In the genomic region with DNA sequence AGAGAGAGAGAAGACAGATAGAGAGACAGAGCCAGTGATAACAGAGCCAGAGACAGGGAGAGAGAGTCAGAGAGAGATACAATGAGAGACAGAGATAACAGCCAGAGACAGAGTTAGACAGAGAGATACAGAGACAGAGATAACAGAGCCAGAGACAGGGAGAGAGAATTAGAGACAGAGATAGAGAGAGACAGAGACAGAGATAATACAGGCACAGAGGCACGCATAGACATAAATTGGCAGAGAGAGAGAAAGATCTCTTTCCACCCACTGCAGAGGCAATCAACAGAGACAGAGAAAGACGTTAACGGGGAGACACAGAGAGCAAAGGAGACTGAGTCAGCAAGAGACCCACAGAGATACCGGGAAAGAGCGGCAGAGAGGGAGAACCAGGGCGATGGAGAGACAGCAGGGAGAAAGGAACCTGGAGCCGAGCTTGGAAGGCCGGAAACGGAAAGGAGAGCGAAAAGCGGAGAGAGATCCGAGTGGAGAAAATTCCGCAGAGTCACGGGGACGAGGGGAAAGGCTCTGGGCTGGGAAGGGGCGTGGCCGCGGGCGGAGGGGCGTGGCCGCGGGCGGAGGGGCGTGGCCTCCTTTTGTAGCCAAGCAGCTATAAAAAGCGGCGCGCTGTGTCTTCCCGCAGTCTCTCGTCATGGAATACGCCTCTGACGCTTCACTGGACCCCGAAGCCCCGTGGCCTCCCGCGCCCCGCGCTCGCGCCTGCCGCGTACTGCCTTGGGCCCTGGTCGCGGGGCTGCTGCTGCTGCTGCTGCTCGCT, we compare ENCODE assay signal across 8 cellular contexts. TPM values are rescaled to one million over a fixed set of nuclear protein-coding genes. Genes with fewer than 3 reads are reported as not detected.
DNase-seq lines count a peak whose midpoint lies in the region; ATAC-seq and TF ChIP-seq lines count a peak whose summit lies in the region.

A gene with protein sequence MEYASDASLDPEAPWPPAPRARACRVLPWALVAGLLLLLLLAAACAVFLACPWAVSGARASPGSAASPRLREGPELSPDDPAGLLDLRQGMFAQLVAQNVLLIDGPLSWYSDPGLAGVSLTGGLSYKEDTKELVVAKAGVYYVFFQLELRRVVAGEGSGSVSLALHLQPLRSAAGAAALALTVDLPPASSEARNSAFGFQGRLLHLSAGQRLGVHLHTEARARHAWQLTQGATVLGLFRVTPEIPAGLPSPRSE (plus strand): TSS at position 642 of the 778 bp plus-strand sequence. CDS start 11 bp downstream, at position 653.

- H3K4me3 Mint-ChIP-seq in activated CD8-positive, alpha-beta T cell treated with anti-CD3 and anti-CD28 coated beads for 36 hours: peak within 1 kb of the TSS; percentile 83

- H3K9me3 Mint-ChIP-seq in activated CD8-positive, alpha-beta T cell treated with anti-CD3 and anti-CD28 coated beads for 36 hours: no peaks in the 10 kb centered on the region

- DNase-seq in GM06990 (ENCODE audit: extremely low read depth, insufficient read length) (peak; percentile 91), NCI-H748 (lab: John Stamatoyannopoulos, UW; ENCODE audit: unreplicated experiment) (peak; percentile 75), lower lobe of right lung (peak; percentile 93)
- peak; percentile 89 for DNase-seq in activated CD8-positive, alpha-beta T cell treated with anti-CD3 and anti-CD28 coated beads for 36 hours
- DNase-seq in stimulated activated CD4-positive, alpha-beta T cell treated with anti-CD3 and anti-CD28 coated beads, Interleukin-4, amount 100 ng/mL, for 48 hours (ENCODE audit: low read depth in 2 of 2): peak; percentile 76 to 81

- ATAC-seq in HG02938 (IDR thresholded peaks at IDR 0.05; ENCODE audit: unreplicated experiment) (peak; percentile 32), lower lobe of right lung (peak; percentile 95 to 96), GM21390 (IDR thresholded peaks at IDR 0.05; ENCODE audit: unreplicated experiment) (no peak)
- ATAC-seq in activated CD8-positive, alpha-beta T cell treated with anti-CD3 and anti-CD28 coated beads for 36 hours: peak; percentile 69

- peak within 1 kb of the TSS; percentile 51 to 83 for H3K9ac ChIP-seq in duodenal mucosa (ENCODE audit: low read depth in 1 of 2, low read length in 2 of 2)

- H3K36me3 ChIP-seq in GM06990 (ENCODE audit: control insufficient read depth, insufficient read depth, low read length): peaks cover 11% of the 10 kb centered on the region
- no peaks in the 10 kb centered on the region for H3K36me3 ChIP-seq in duodenal mucosa (ENCODE audit: control insufficient read depth in 1 of 2, insufficient read depth in 2 of 2, low read length in 2 of 2)
- H3K36me3 ChIP-seq in lower lobe of right lung: peaks cover 11% of the 10 kb centered on the region

- intact Hi-C loops in activated CD8-positive, alpha-beta T cell treated with anti-CD3 and anti-CD28 coated beads for 36 hours (cut with micrococcal nuclease): no loop called here
- intact Hi-C loops in lower lobe of right lung (cut with DNase I): no loop called here

- H3K27me3 Mint-ChIP-seq in activated CD8-positive, alpha-beta T cell treated with anti-CD3 and anti-CD28 coated beads for 36 hours: peaks cover 33% of the 10 kb centered on the region

- H3K4me1 ChIP-seq in duodenal mucosa (ENCODE audit: control insufficient read depth in 1 of 2, insufficient read depth in 2 of 2, low read length in 2 of 2) (peaks cover 13 to 19% of the 10 kb centered on the region in 2 donors), lower lobe of right lung (peaks cover 20% of the 10 kb centered on the region)

- CTCF ChIA-PET in activated CD8-positive, alpha-beta T cell treated with anti-CD3 and anti-CD28 coated beads for 36 hours (lab: Charles Lee): interaction anchor here (1.1 to 1.5 kb wide), 3 partner anchors 8 to 48 kb away, joined by 3 to 6 read pairs (median 5); no protein-coding TSS in a partner anchor

- TF ChIP-seq CTCF in GM06990 (IDR thresholded peaks at IDR 0.05; ENCODE audit: insufficient read depth, low read length, poor library complexity, severe bottlenecking) (no peak), lower lobe of right lung (IDR thresholded peaks at IDR 0.05) (no peak)
- TF ChIP-seq CTCF in activated CD8-positive, alpha-beta T cell treated with anti-CD3 and anti-CD28 coated beads for 36 hours (IDR thresholded peaks at IDR 0.05): no peak

- H3K36me3 Mint-ChIP-seq in activated CD8-positive, alpha-beta T cell treated with anti-CD3 and anti-CD28 coated beads for 36 hours (ENCODE audit: low read depth): peaks cover 2% of the 10 kb centered on the region

- peak within 1 kb of the TSS; percentile 98 for H3K4me3 ChIP-seq in GM06990 (replicated peaks; ENCODE audit: low read depth, low read length)
- peak within 1 kb of the TSS; percentile 73 to 76 for H3K4me3 ChIP-seq in duodenal mucosa (ENCODE audit: low read depth in 1 of 2, low read length in 2 of 2)
- peak within 1 kb of the TSS; percentile 64 for H3K4me3 ChIP-seq in lower lobe of right lung

- peak within 1 kb of the TSS; percentile 42 for H3K27ac ChIP-seq in duodenal mucosa (ENCODE audit: low read depth, low read length)
- H3K27ac ChIP-seq in lower lobe of right lung: peak within 1 kb of the TSS; percentile 82

- peak within 1 kb of the TSS; percentile 75 for H3K27ac Mint-ChIP-seq in activated CD8-positive, alpha-beta T cell treated with anti-CD3 and anti-CD28 coated beads for 36 hours

- no peaks in the 10 kb centered on the region for H3K9me3 ChIP-seq in duodenal mucosa (ENCODE audit: control insufficient read depth in 1 of 2, low read length in 2 of 2)
- no peaks in the 10 kb centered on the region for H3K9me3 ChIP-seq in lower lobe of right lung

- H3K27me3 ChIP-seq in GM06990 (replicated peaks; ENCODE audit: control insufficient read depth, insufficient read depth, low read length) (no peaks in the 10 kb centered on the region), duodenal mucosa (ENCODE audit: control insufficient read depth in 1 of 2, insufficient read depth in 2 of 2, low read length in 2 of 2) (peaks cover 20 to 25% of the 10 kb centered on the region in 2 donors), lower lobe of right lung (ENCODE audit: low read depth) (no peaks in the 10 kb centered on the region)

- POLR2A ChIA-PET in activated CD8-positive, alpha-beta T cell treated with anti-CD3 and anti-CD28 coated beads for 36 hours (lab: Charles Lee): interaction anchor here (0.6 to 1.2 kb wide), 3 partner anchors 9 to 144 kb away, joined by 3 read pairs; no protein-coding TSS in a partner anchor

- H3K4me1 Mint-ChIP-seq in activated CD8-positive, alpha-beta T cell treated with anti-CD3 and anti-CD28 coated beads for 36 hours (ENCODE audit: low read depth): peaks cover 38% of the 10 kb centered on the region

RNA-seq across cellular contexts. Expression of the gene that starts here (rescaled TPM):
- 1 to 10 TPM; 3.0 to 3.1 TPM for total RNA-seq in activated CD8-positive, alpha-beta T cell treated with anti-CD3 and anti-CD28 coated beads for 36 hours
- total RNA-seq in lower lobe of right lung: 4.1 TPM
